In genomic region chr5:159510282-159510681, GRCh38 we compare ENCODE assay signal across 8 cellular contexts.
DNase-seq lines count a peak whose midpoint lies in the region; ATAC-seq and TF ChIP-seq lines count a peak whose summit lies in the region.

No MANE protein-coding gene starts in this region.

- no peak for TF ChIP-seq POLR2A in suprapubic skin (IDR thresholded peaks at IDR 0.05)

- TF ChIP-seq CTCF in HEK293 (tag by site-specific recombination; IDR thresholded peaks at IDR 0.05) (no peak), suprapubic skin (IDR thresholded peaks at IDR 0.05) (no peak)

- CTCF ChIA-PET in HEK293 (lab: Yijun Ruan, JAX) = interaction anchor here (0.8 kb wide), 1 partner anchor 65 kb away, joined by 3 read pairs; no protein-coding TSS in a partner anchor

- in situ Hi-C loops in T47D (cut with HindIII; ENCODE audit: low pct_unique_long_range_greater_than_20kb, low sequenced_read_pairs) = no loop called here

- H3K4me3 ChIP-seq in HEK293 (ENCODE audit: low read depth, low read length) = no peak overlapping the region
- H3K4me3 ChIP-seq in suprapubic skin = no peak overlapping the region

- ATAC-seq in GM19324 (IDR thresholded peaks at IDR 0.05; ENCODE audit: low FRiP score, unreplicated experiment) = no peak

- H3K27me3 ChIP-seq in suprapubic skin = peaks cover 5% of the 10 kb centered on the region

- H3K9me3 ChIP-seq in HEK293 (ENCODE audit: control insufficient read depth, insufficient read depth, low read depth, low read length) (no peaks in the 10 kb centered on the region; the same call in 1 of the 2 replicates), suprapubic skin (no peaks in the 10 kb centered on the region)

- 57% methylated on average over 1 of the region's 3 CpGs for WGBS in suprapubic skin

- TF ChIP-seq EP300 in suprapubic skin (IDR thresholded peaks at IDR 0.05) = no peak

- DNase-seq in T47D (ENCODE audit: low read depth in 1 of 2, low spot score in 1 of 2) = peak; percentile 23 to 95
- peak; percentile 90 for DNase-seq in iris pigment epithelial cell (ENCODE audit: low read depth)
- peak; percentile 78 to 84 for DNase-seq in suprapubic skin (ENCODE audit: low spot score in 2 of 2)
- no peak for DNase-seq in OCI-M1 (lab: John Stamatoyannopoulos, UW)
- no peak for DNase-seq in dermis blood vessel endothelial cell
- DNase-seq in HuH-7.5 (ENCODE audit: low spot score) = no peak

- peaks cover 7% of the 10 kb centered on the region for H3K4me1 ChIP-seq in HEK293 (ENCODE audit: control insufficient read depth, insufficient read depth, low read length)
- peaks cover 4% of the 10 kb centered on the region for H3K4me1 ChIP-seq in suprapubic skin

- POLR2A ChIA-PET in HEK293 (lab: Yijun Ruan, JAX) = no interaction called here

- H3K27ac ChIP-seq in HEK293 (ENCODE audit: extremely low read depth, low read depth, low read length) (no peak overlapping the region), suprapubic skin (peak overlapping the region; percentile 5)

- H3K36me3 ChIP-seq in HEK293 (ENCODE audit: control insufficient read depth in 2 of 2, insufficient read depth in 1 of 2, low read length in 2 of 2) (no peaks in the 10 kb centered on the region), suprapubic skin (no peaks in the 10 kb centered on the region)

TF ChIP-seq in HEK293, 187 proteins besides CTCF, POLR2A, EP300 and RAD21:
- TF ChIP-seq ZIC2 (tag by site-specific recombination; IDR thresholded peaks at IDR 0.05) (peak; percentile 29; the same call in 1 of the 2 replicates), ZNF341 (tag by site-specific recombination; IDR thresholded peaks at IDR 0.05; ENCODE audit: low read depth) (peak; percentile 38), KLF1 (tag by site-specific recombination; IDR thresholded peaks at IDR 0.05) (no peak), GLIS1 (tag by site-specific recombination; IDR thresholded peaks at IDR 0.05) (peak; percentile 44; the same call in 1 of the 2 replicates)

Comparison
In these comparisons a context has a peak if more than half of its experiments do, and no peak if none do; other contexts are left out.
1. DNase-seq: peak in T47D (2 of 2), iris pigment epithelial cell (single experiment) and suprapubic skin (2 of 2); none in OCI-M1 (single experiment), dermis blood vessel endothelial cell (single experiment) and HuH-7.5 (single experiment).